In genomic region chr3:146899171-146899570, GRCh38 we compare ENCODE assay signal across 23 cellular contexts.
"Had no signal": no experiment of that assay in that cellular context is flagged by ENCODE, and none has a peak within 500 bp of the region (broad histone marks: within the 10 kb centered on the region; RNA-seq: fewer than 3 reads in every experiment).

No MANE protein-coding gene starts in this region.

- H3K4me1 Mint-ChIP-seq: activated CD4-positive, alpha-beta memory T cell treated with anti-CD3 and anti-CD28 coated beads, Interleukin-2, amount 10 ng/mL, durations not matched to agents 7 days and 5 days; activated CD4-positive, alpha-beta T cell treated with anti-CD3 and anti-CD28 coated beads, Interleukin-2, amount 10 ng/mL, durations not matched to agents 7 days and 5 days; activated naive CD4-positive, alpha-beta T cell treated with anti-CD3 and anti-CD28 coated beads, Interleukin-2, amount 50 U/mL, for 24 hours had no signal

- H3K9me3 ChIP-seq: breast epithelium had no signal

- ATAC-seq: PC-3 had no signal

- H3K4me1 ChIP-seq: breast epithelium had no signal

- H3K36me3 Mint-ChIP-seq: activated naive CD4-positive, alpha-beta T cell treated with anti-CD3 and anti-CD28 coated beads, Interleukin-2, amount 50 U/mL, for 24 hours had no signal

- H3K27me3 ChIP-seq: breast epithelium had no signal

- H3K27ac ChIP-seq: breast epithelium had no signal

- H3K27ac Mint-ChIP-seq: activated CD4-positive, alpha-beta memory T cell treated with anti-CD3 and anti-CD28 coated beads, Interleukin-2, amount 10 ng/mL, durations not matched to agents 7 days and 5 days; activated CD4-positive, alpha-beta T cell treated with anti-CD3 and anti-CD28 coated beads, Interleukin-2, amount 10 ng/mL, durations not matched to agents 7 days and 5 days; activated naive CD4-positive, alpha-beta T cell treated with anti-CD3 and anti-CD28 coated beads, Interleukin-2, amount 50 U/mL, for 24 hours; activated T-helper 1 cell treated with anti-CD3 and anti-CD28 coated beads, Interleukin-12 subunit alpha, Interleukin-12 subunit beta, Interleukin-2, Interleukin-4 antibody, amounts not matched to agents 30 ng/mL and 10 ng/mL and 1 ng/mL, durations not matched to agents 14 hours and 24 hours and 36 hours had no signal

- H3K9me3 Mint-ChIP-seq: activated CD4-positive, alpha-beta T cell treated with anti-CD3 and anti-CD28 coated beads, Interleukin-2, amount 10 ng/mL, durations not matched to agents 7 days and 5 days; activated naive CD4-positive, alpha-beta T cell treated with anti-CD3 and anti-CD28 coated beads, Interleukin-2, amount 50 U/mL, for 24 hours; activated T-helper 1 cell treated with anti-CD3 and anti-CD28 coated beads, Interleukin-12 subunit alpha, Interleukin-12 subunit beta, Interleukin-2, Interleukin-4 antibody, amounts not matched to agents 30 ng/mL and 10 ng/mL and 1 ng/mL, durations not matched to agents 14 hours and 24 hours and 36 hours had no signal

- H3K4me3 ChIP-seq: breast epithelium had no signal

- H3K27me3 Mint-ChIP-seq: activated CD4-positive, alpha-beta memory T cell treated with anti-CD3 and anti-CD28 coated beads, Interleukin-2, amount 10 ng/mL, durations not matched to agents 7 days and 5 days; activated CD4-positive, alpha-beta T cell treated with anti-CD3 and anti-CD28 coated beads, Interleukin-2, amount 10 ng/mL, durations not matched to agents 7 days and 5 days; activated naive CD4-positive, alpha-beta T cell treated with anti-CD3 and anti-CD28 coated beads, Interleukin-2, amount 50 U/mL, for 24 hours had no signal

- DNase-seq: activated CD4-positive, alpha-beta memory T cell treated with anti-CD3 and anti-CD28 coated beads, Interleukin-2, amount 10 ng/mL, durations not matched to agents 7 days and 5 days; activated CD4-positive, alpha-beta T cell treated with anti-CD3 and anti-CD28 coated beads, Interleukin-2, amount 10 ng/mL, durations not matched to agents 7 days and 5 days; activated CD4-positive, CD25-positive, alpha-beta regulatory T cell; activated CD8-positive, alpha-beta memory T cell treated with anti-CD3 and anti-CD28 coated beads, Interleukin-2, amount 50 U/mL, for 4 hours; activated effector memory CD4-positive, alpha-beta T cell treated with Interleukin-2 at 50 U/mL for 16 hours; activated naive CD4-positive, alpha-beta T cell; aorta; caudate nucleus; IMR-90; KBM-7; NCI-H1092 treated with DMSO at 0.1 percent for 48 hours; NCI-H1417 treated with DMSO at 0.1 percent for 48 hours; NCI-H1694; NCI-H2029; NCI-H2107; NCI-H510A treated with DMSO at 0.1 percent for 48 hours; NCI-H69; PC-3; SHP77; T-helper 1 cell had no signal

- H3K4me3 Mint-ChIP-seq: activated CD4-positive, alpha-beta memory T cell treated with anti-CD3 and anti-CD28 coated beads, Interleukin-2, amount 10 ng/mL, durations not matched to agents 7 days and 5 days; activated CD4-positive, alpha-beta T cell treated with anti-CD3 and anti-CD28 coated beads, Interleukin-2, amount 10 ng/mL, durations not matched to agents 7 days and 5 days; activated naive CD4-positive, alpha-beta T cell treated with anti-CD3 and anti-CD28 coated beads, Interleukin-2, amount 50 U/mL, for 24 hours; activated T-helper 1 cell treated with anti-CD3 and anti-CD28 coated beads, Interleukin-12 subunit alpha, Interleukin-12 subunit beta, Interleukin-2, Interleukin-4 antibody, amounts not matched to agents 30 ng/mL and 10 ng/mL and 1 ng/mL, durations not matched to agents 14 hours and 24 hours and 36 hours had no signal

- H3K36me3 ChIP-seq: breast epithelium had no signal
